12 cellular contexts compared by ENCODE assay signal in genomic region chr4:42262701-42263490, GRCh38.
"Had no signal": no experiment of that assay in that cellular context is flagged by ENCODE, and none has a peak within 500 bp of the region (broad histone marks: within the 10 kb centered on the region; RNA-seq: fewer than 3 reads in every experiment).

No MANE protein-coding gene starts in this region.

- H3K9me3 ChIP-seq: ascending aorta, right lobe of liver, spleen, transverse colon had no signal

- H3K27me3 ChIP-seq: ascending aorta, right lobe of liver, spleen, transverse colon had no signal

- H3K27ac ChIP-seq: ascending aorta, epithelial cell of prostate, spleen, transverse colon had no signal

- H3K27ac Mint-ChIP-seq: activated CD4-positive, alpha-beta memory T cell treated with anti-CD3 and anti-CD28 coated beads, Interleukin-2, amount 10 ng/mL, durations not matched to agents 7 days and 5 days; activated CD4-positive, alpha-beta T cell treated with anti-CD3 and anti-CD28 coated beads for 36 hours; stimulated activated naive B cell treated with anti-CD40 and anti-IgM and Interleukin-4, amounts not matched to agents 10 μg/mL and 1 μg/mL and 100 μg/mL, for 72 hours had no signal

- H3K4me3 ChIP-seq: ascending aorta, right lobe of liver, spleen, transverse colon had no signal

- DNase-seq: activated CD4-positive, alpha-beta memory T cell treated with anti-CD3 and anti-CD28 coated beads, Interleukin-2, amount 10 ng/mL, durations not matched to agents 7 days and 5 days; activated CD4-positive, alpha-beta T cell treated with anti-CD3 and anti-CD28 coated beads for 36 hours; activated T-cell treated with anti-CD3 and anti-CD28 coated beads, Interleukin-2, amount 50 U/mL, for 48 hours; midbrain; right lobe of liver; spleen; stimulated activated CD4-positive, alpha-beta T cell treated with anti-CD3 and anti-CD28 coated beads, Interleukin-1b, Interleukin-23, amount 100 ng/mL, for 48 hours; stimulated activated naive B cell treated with anti-CD40 and anti-IgM and Interleukin-4, amounts not matched to agents 10 μg/mL and 1 μg/mL and 100 μg/mL, for 72 hours; T-helper 9 cell; transverse colon had no signal

- H3K27me3 Mint-ChIP-seq: activated CD4-positive, alpha-beta memory T cell treated with anti-CD3 and anti-CD28 coated beads, Interleukin-2, amount 10 ng/mL, durations not matched to agents 7 days and 5 days; activated CD4-positive, alpha-beta T cell treated with anti-CD3 and anti-CD28 coated beads for 36 hours; stimulated activated naive B cell treated with anti-CD40 and anti-IgM and Interleukin-4, amounts not matched to agents 10 μg/mL and 1 μg/mL and 100 μg/mL, for 72 hours had no signal

- H3K4me1 ChIP-seq: ascending aorta, right lobe of liver, spleen, transverse colon had no signal

- H3K9me3 Mint-ChIP-seq: stimulated activated naive B cell treated with anti-CD40 and anti-IgM and Interleukin-4, amounts not matched to agents 10 μg/mL and 1 μg/mL and 100 μg/mL, for 72 hours had no signal

- H3K4me3 Mint-ChIP-seq: activated CD4-positive, alpha-beta memory T cell treated with anti-CD3 and anti-CD28 coated beads, Interleukin-2, amount 10 ng/mL, durations not matched to agents 7 days and 5 days; activated CD4-positive, alpha-beta T cell treated with anti-CD3 and anti-CD28 coated beads for 36 hours; stimulated activated naive B cell treated with anti-CD40 and anti-IgM and Interleukin-4, amounts not matched to agents 10 μg/mL and 1 μg/mL and 100 μg/mL, for 72 hours had no signal

- H3K36me3 ChIP-seq: ascending aorta, right lobe of liver, spleen, transverse colon had no signal

- H3K4me1 Mint-ChIP-seq: activated CD4-positive, alpha-beta memory T cell treated with anti-CD3 and anti-CD28 coated beads, Interleukin-2, amount 10 ng/mL, durations not matched to agents 7 days and 5 days; activated CD4-positive, alpha-beta T cell treated with anti-CD3 and anti-CD28 coated beads for 36 hours; stimulated activated naive B cell treated with anti-CD40 and anti-IgM and Interleukin-4, amounts not matched to agents 10 μg/mL and 1 μg/mL and 100 μg/mL, for 72 hours had no signal
